Comparison of ENCODE assay signal across 15 cellular contexts in the genomic region with DNA sequence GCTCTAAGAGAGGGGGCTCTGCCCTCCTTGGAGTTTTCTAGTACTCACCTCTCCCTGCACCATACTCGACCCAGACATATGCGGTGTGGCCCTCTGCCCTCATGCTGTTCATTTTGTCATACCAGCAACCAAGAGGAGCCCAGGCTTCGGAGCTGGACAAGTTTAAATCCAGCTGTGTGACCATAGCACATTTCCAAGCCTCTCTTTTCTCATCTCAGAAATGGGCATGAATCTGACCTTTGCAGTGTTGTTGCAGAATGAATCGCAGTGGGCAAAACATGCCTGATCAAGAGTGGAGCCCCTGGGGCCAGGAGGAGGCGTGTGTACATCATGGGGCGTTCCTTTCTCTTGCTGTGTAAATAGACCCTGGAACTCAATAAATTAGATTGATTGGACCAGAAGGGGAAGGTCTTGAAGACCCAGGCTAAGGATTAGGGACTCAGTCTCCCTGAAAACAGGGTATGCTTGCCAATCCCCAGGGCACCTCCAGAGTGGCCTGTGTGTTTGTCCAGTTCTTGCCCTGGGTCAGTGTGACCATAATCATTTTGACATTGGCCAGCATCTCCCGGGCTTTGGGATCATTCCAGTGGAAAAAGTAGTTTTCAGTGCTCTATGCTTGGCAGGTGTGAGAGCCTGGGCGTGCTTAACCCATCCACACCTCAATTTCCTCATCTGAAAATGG. TPM values are rescaled to one million over a fixed set of nuclear protein-coding genes. Genes with fewer than 3 reads are reported as not detected.
A peak's percentile ranks its signal among the peaks of the same experiment; 100 is the strongest.
DNase-seq lines count a peak whose midpoint lies in the region; ATAC-seq and TF ChIP-seq lines count a peak whose summit lies in the region.
"Had no signal": no experiment of that assay in that cellular context is flagged by ENCODE, and none has a peak within 500 bp of the region (broad histone marks: within the 10 kb centered on the region; RNA-seq: fewer than 3 reads in every experiment).

No MANE protein-coding gene starts in this region.

- H4K20me1 ChIP-seq in SK-N-SH (ENCODE audit: insufficient read depth) (peaks cover 62% of the 10 kb centered on the region), PC-9 (ENCODE audit: insufficient read depth) (peaks cover 17% of the 10 kb centered on the region)

- 84% methylated on average over 8 of the region's 8 CpGs for WGBS in SK-N-SH (ENCODE audit: low lambda C conversion rate)
- whole genome bisulfite sequencing in right cardiac atrium, result 74% methylated on average over 8 of the region's 8 CpGs
- 45 to 66% (median 48%) methylated on average over 8 of the region's 8 CpGs for WGBS in stomach, 5 donors

- POLR2A ChIA-PET in SK-N-SH (lab: Yijun Ruan, JAX), result interaction anchor here (0.8 kb wide), 1 partner anchor 64 kb away, joined by 3 read pairs; no protein-coding TSS in a partner anchor
- POLR2A ChIA-PET in PC-9 (lab: Charles Lee; ENCODE audit: unreplicated experiment), result no interaction called here

- BruUV-seq in PC-9 (replicated peaks; lab: Mats Ljungman, UMichigan), result no TSS peak

- H3K4me3 ChIP-seq in SK-N-SH (ENCODE audit: low read depth in 2 of 2, low read length in 1 of 2), result no peak overlapping the region
- no peak overlapping the region for H3K4me3 ChIP-seq in PC-9
- no peak overlapping the region for H3K4me3 ChIP-seq in right cardiac atrium (ENCODE audit: low read length)
- no peak overlapping the region for H3K4me3 ChIP-seq in stomach
- H3K4me3 ChIP-seq: breast epithelium had no signal

- H3K36me3 Mint-ChIP-seq in CD14-positive monocyte, result peaks cover 50 to 61% of the 10 kb centered on the region in 2 donors
- peaks cover 6% of the 10 kb centered on the region for H3K36me3 Mint-ChIP-seq in activated CD4-positive, alpha-beta T cell treated with anti-CD3 and anti-CD28 coated beads, Interleukin-2, amount 10 ng/mL, durations not matched to agents 24 days and 14 days (ENCODE audit: low read depth)
- H3K36me3 Mint-ChIP-seq: memory B cell had no signal

- no peak for ATAC-seq in SK-N-SH treated with all-trans-retinoic acid at 6 μM for 48 hours
- ATAC-seq in right cardiac atrium, result no peak

- H3F3A ChIP-seq in SK-N-SH (replicated peaks; ENCODE audit: insufficient read depth) (peaks cover 31% of the 10 kb centered on the region), PC-9 (ENCODE audit: insufficient read depth, low read depth) (peaks cover 45% of the 10 kb centered on the region)

- no peaks in the 10 kb centered on the region for H3K9me3 ChIP-seq in SK-N-SH
- no peaks in the 10 kb centered on the region for H3K9me3 ChIP-seq in PC-9 (ENCODE audit: insufficient read depth, low read depth)
- H3K9me3 ChIP-seq in right cardiac atrium (ENCODE audit: control insufficient read depth, low read length), result no peaks in the 10 kb centered on the region
- H3K9me3 ChIP-seq in stomach, result no peaks in the 10 kb centered on the region
- H3K9me3 ChIP-seq: breast epithelium had no signal

- TF ChIP-seq POLR2A in stomach (IDR thresholded peaks at IDR 0.05), result no peak

- no peak overlapping the region for H3K9ac ChIP-seq in SK-N-SH

- peaks cover 8 to 31% of the 10 kb centered on the region in 2 experiments for H3K36me3 ChIP-seq in SK-N-SH (replicated peaks in 1 of 2; ENCODE audit: control insufficient read depth in 1 of 2, insufficient read depth in 2 of 2, low read length in 1 of 2)
- peaks cover 3% of the 10 kb centered on the region; the same call in 1 of the 2 replicates for H3K36me3 ChIP-seq in PC-9 (ENCODE audit: low read depth)
- H3K36me3 ChIP-seq in stomach, result peaks cover 15 to 71% (median 53%) of the 10 kb centered on the region in 4 donors
- H3K36me3 ChIP-seq: breast epithelium had no signal

- peaks cover 74% of the 10 kb centered on the region for H3K4me1 Mint-ChIP-seq in CD14-positive monocyte
- H3K4me1 Mint-ChIP-seq in activated CD4-positive, alpha-beta T cell treated with anti-CD3 and anti-CD28 coated beads, Interleukin-2, amount 10 ng/mL, durations not matched to agents 24 days and 14 days, result peaks cover 4% of the 10 kb centered on the region

- no peak for TF ChIP-seq CTCF in SK-N-SH (IDR thresholded peaks at IDR 0.05)
- no peak for TF ChIP-seq CTCF in PC-9 (conservative IDR thresholded peaks at IDR 0.05)
- TF ChIP-seq CTCF in stomach (IDR thresholded peaks at IDR 0.05), result no peak
- no peak for TF ChIP-seq CTCF in CD14-positive monocyte (IDR thresholded peaks at IDR 0.05)

- CTCF ChIA-PET in SK-N-SH (lab: Yijun Ruan, JAX) (interaction anchor here (1.2 to 1.9 kb wide), 3 partner anchors 57 to 1081 kb away, joined by 4 to 5 read pairs (median 4); no protein-coding TSS in a partner anchor), PC-9 (lab: Charles Lee) (interaction anchor here (0.9 kb wide), 1 partner anchor 23 kb away, joined by 3 read pairs; no protein-coding TSS in a partner anchor)

- H3K4me3 Mint-ChIP-seq in CD14-positive monocyte, result no peak overlapping the region
- no peak overlapping the region for H3K4me3 Mint-ChIP-seq in activated CD4-positive, alpha-beta T cell treated with anti-CD3 and anti-CD28 coated beads, Interleukin-2, amount 10 ng/mL, durations not matched to agents 24 days and 14 days
- H3K4me3 Mint-ChIP-seq: memory B cell; stimulated activated naive CD8-positive, alpha-beta T cell treated with anti-CD3 and anti-CD28 coated beads, Interleukin-15, Interleukin-2, amounts not matched to agents 100 ng/mL and 50 ng/mL, for 24 hours had no signal

- peak overlapping the region; percentile 74; the same call in 1 of the 2 replicates for H3K4me2 ChIP-seq in SK-N-SH
- peak overlapping the region; percentile 43 for H3K4me2 ChIP-seq in PC-9

- peaks cover 89% of the 10 kb centered on the region for H3K79me2 ChIP-seq in SK-N-SH (ENCODE audit: insufficient read depth)
- H3K79me2 ChIP-seq in PC-9 (ENCODE audit: low read depth), result peaks cover 25% of the 10 kb centered on the region; the same call in 1 of the 2 replicates

- H3K9me3 Mint-ChIP-seq in CD14-positive monocyte, result peaks cover 0 to 3% (median 0%) of the 10 kb centered on the region in 7 donors
- no peaks in the 10 kb centered on the region for H3K9me3 Mint-ChIP-seq in activated CD4-positive, alpha-beta T cell treated with anti-CD3 and anti-CD28 coated beads, Interleukin-2, amount 10 ng/mL, durations not matched to agents 24 days and 14 days
- H3K9me3 Mint-ChIP-seq: memory B cell; stimulated activated naive CD8-positive, alpha-beta T cell treated with anti-CD3 and anti-CD28 coated beads, Interleukin-15, Interleukin-2, amounts not matched to agents 100 ng/mL and 50 ng/mL, for 24 hours had no signal

- H3K9me2 ChIP-seq in SK-N-SH (no peaks in the 10 kb centered on the region), PC-9 (ENCODE audit: insufficient read depth) (no peaks in the 10 kb centered on the region)

- DNase-seq in SK-N-SH (no peak), PC-9 (no peak), right cardiac atrium (no peak), stomach (no peak), CD14-positive monocyte (ENCODE audit: low spot score) (no peak)
- DNase-seq in stimulated activated naive CD4-positive, alpha-beta T cell treated with Interleukin-2 at 50 U/mL for 16 hours (lab: John Stamatoyannopoulos, UW), result no peak
- no peak for DNase-seq in activated CD4-positive, alpha-beta T cell treated with anti-CD3 and anti-CD28 coated beads, Interleukin-2, amount 10 ng/mL, durations not matched to agents 24 days and 14 days
- DNase-seq: activated gamma-delta T cell; effector CD8-positive, alpha-beta T cell; GDM1 had no signal

- peak overlapping the region in 1 of 7 donors; percentile 22 for H3K27ac Mint-ChIP-seq in CD14-positive monocyte
- no peak overlapping the region for H3K27ac Mint-ChIP-seq in activated CD4-positive, alpha-beta T cell treated with anti-CD3 and anti-CD28 coated beads, Interleukin-2, amount 10 ng/mL, durations not matched to agents 24 days and 14 days
- H3K27ac Mint-ChIP-seq: memory B cell; stimulated activated naive CD8-positive, alpha-beta T cell treated with anti-CD3 and anti-CD28 coated beads, Interleukin-15, Interleukin-2, amounts not matched to agents 100 ng/mL and 50 ng/mL, for 24 hours had no signal

- H2AFZ ChIP-seq in SK-N-SH (ENCODE audit: low read depth), result no peak overlapping the region
- no peak overlapping the region for H2AFZ ChIP-seq in PC-9

- H3K27ac ChIP-seq in SK-N-SH (ENCODE audit: low read depth in 2 of 2, low read length in 1 of 2) (peak overlapping the region; percentile 64 to 95), PC-9 (peak overlapping the region; percentile 44; the same call in 1 of the 2 replicates), right cardiac atrium (ENCODE audit: low read length) (peak overlapping the region; percentile 33), stomach (peak overlapping the region; percentile 52 to 84 (median 75))
- H3K27ac ChIP-seq: 22Rv1 had no signal

- no peak for TF ChIP-seq RAD21 in SK-N-SH (IDR thresholded peaks at IDR 0.05; ENCODE audit: low read length)

- TF ChIP-seq EP300 in SK-N-SH (IDR thresholded peaks at IDR 0.05; ENCODE audit: borderline replicate concordance in 1 of 2, low read depth in 1 of 2, low read length in 1 of 2), result no peak
- TF ChIP-seq EP300 in stomach (IDR thresholded peaks at IDR 0.05), result no peak

- intact Hi-C loops in PC-9 (cut with micrococcal nuclease; ENCODE audit: unreplicated experiment) (no loop called here), right cardiac atrium (cut with DNase I) (loop anchor here in 1 of 4 donors (10.0 kb wide), 1 partner anchor 54 kb away; no protein-coding TSS in a partner anchor), stomach (cut with DNase I; ENCODE audit: low total_unique reads) (no loop called here), CD14-positive monocyte (cut with micrococcal nuclease) (loop anchor here in 1 of 2 donors (10.0 kb wide), 1 partner anchor 66 kb away; no protein-coding TSS in a partner anchor)
- intact Hi-C loops in activated CD4-positive, alpha-beta T cell treated with anti-CD3 and anti-CD28 coated beads, Interleukin-2, amount 10 ng/mL, durations not matched to agents 24 days and 14 days (cut with micrococcal nuclease), result no loop called here

- H3K4me1 ChIP-seq in SK-N-SH (ENCODE audit: control insufficient read depth in 1 of 2, insufficient read depth in 2 of 2, low read depth in 1 of 2, low read length in 1 of 2), result peaks cover 46 to 87% of the 10 kb centered on the region in 2 experiments
- H3K4me1 ChIP-seq in PC-9 (replicated peaks; ENCODE audit: insufficient read depth), result peaks cover 61% of the 10 kb centered on the region
- peaks cover 52% of the 10 kb centered on the region for H3K4me1 ChIP-seq in right cardiac atrium (ENCODE audit: control insufficient read depth, insufficient read depth, low read length)
- H3K4me1 ChIP-seq in stomach, result peaks cover 44 to 99% (median 76%) of the 10 kb centered on the region in 4 donors

- H3K27me3 Mint-ChIP-seq in CD14-positive monocyte (ENCODE audit: low read depth in 3 of 3), result peaks cover 0 to 2% (median 0%) of the 10 kb centered on the region in 3 donors
- no peaks in the 10 kb centered on the region for H3K27me3 Mint-ChIP-seq in activated CD4-positive, alpha-beta T cell treated with anti-CD3 and anti-CD28 coated beads, Interleukin-2, amount 10 ng/mL, durations not matched to agents 24 days and 14 days
- H3K27me3 Mint-ChIP-seq: stimulated activated naive CD8-positive, alpha-beta T cell treated with anti-CD3 and anti-CD28 coated beads, Interleukin-15, Interleukin-2, amounts not matched to agents 100 ng/mL and 50 ng/mL, for 24 hours had no signal

- H3K27me3 ChIP-seq in SK-N-SH (ENCODE audit: insufficient read depth) (no peaks in the 10 kb centered on the region), PC-9 (ENCODE audit: insufficient read depth, low read depth) (no peaks in the 10 kb centered on the region), right cardiac atrium (ENCODE audit: control insufficient read depth, insufficient read depth) (no peaks in the 10 kb centered on the region), stomach (no peaks in the 10 kb centered on the region)
- H3K27me3 ChIP-seq: breast epithelium had no signal

RNA-seq across cellular contexts. Expression of gene ZMIZ1, which starts 59.6 kb away (rescaled TPM):
- polyA plus RNA-seq in SK-N-SH (2012; rRNA removed), result 6.6 and 23.5 TPM in 2 replicates
- 13.6 and 23.5 TPM in 2 replicates for polyA plus RNA-seq in SK-N-SH (2012; cell fraction: cytosol; rRNA removed)
- polyA plus RNA-seq in SK-N-SH (2012; cell fraction: nucleus; rRNA removed), result 39.0 and 44.8 TPM in 2 replicates
- 47.6 and 48.5 TPM in 2 replicates for total RNA-seq in PC-9 (2021)
- 10 to 100 TPM; 67.4 to 83.1 (median 72.9) TPM for total RNA-seq in right cardiac atrium
- 38.0 TPM for polyA plus RNA-seq in right cardiac atrium
- total RNA-seq in stomach, result 100 to 1,000 TPM in 1 of 5 donors, 10 to 100 TPM in 4; 25.9 to 103 (median 67.7) TPM
- 10 to 100 TPM; 17.7 to 20.2 (median 18.2) TPM for polyA plus RNA-seq in stomach
- 1 to 10 TPM; 3.3 to 8.9 TPM for polyA plus RNA-seq in CD14-positive monocyte
- 66.3 and 71.7 TPM in 2 replicates for total RNA-seq in activated CD4-positive, alpha-beta T cell treated with anti-CD3 and anti-CD28 coated beads, Interleukin-2, amount 10 ng/mL, durations not matched to agents 24 days and 14 days
